ENCODE assay signal across 1 cellular context in the genomic region with DNA sequence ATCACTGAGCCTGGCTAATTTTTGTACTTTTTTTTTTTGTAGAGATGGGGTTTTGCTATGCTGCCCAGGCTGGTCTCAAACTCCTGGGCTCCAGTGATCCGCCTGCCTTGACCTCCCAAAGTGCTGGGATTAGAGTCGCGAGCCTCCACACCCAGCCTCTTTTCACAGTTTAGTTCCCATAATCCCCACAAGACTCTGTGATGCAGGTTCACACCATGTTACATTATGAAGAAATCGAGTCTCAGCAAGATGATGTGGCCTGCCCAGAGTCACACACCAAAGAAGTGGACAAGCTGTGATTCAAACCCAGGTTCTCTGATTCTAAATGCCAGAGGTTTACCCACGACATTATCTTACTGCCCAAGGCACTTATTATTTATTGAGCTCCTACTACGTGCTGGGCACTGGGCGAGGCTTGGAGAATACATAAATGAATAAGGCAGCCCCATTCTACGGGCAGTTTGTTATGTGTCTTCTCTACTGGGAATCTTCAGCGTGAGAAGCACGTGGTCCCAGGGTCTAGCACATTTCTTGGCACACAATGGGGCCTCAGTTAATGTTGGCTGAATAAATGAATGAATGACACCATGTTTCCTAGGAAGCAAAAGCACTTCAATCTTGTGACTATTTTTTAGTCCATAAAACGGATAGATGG.
TF ChIP-seq lines count a peak whose summit lies in the region.

No MANE protein-coding gene starts in this region.

TF ChIP-seq in HepG2, 621 proteins besides CTCF, POLR2A, EP300 and RAD21:
- TF ChIP-seq ZSCAN22 (CRISPR knock-in tag; IDR thresholded peaks at IDR 0.05) (no peak), SP4 (CRISPR knock-in tag; IDR thresholded peaks at IDR 0.05) (no peak), ZNF567 (CRISPR knock-in tag; IDR thresholded peaks at IDR 0.05; ENCODE audit: borderline replicate concordance) (no peak), DMAP1 (CRISPR knock-in tag; IDR thresholded peaks at IDR 0.05) (no peak), KDM2A (CRISPR knock-in tag; IDR thresholded peaks at IDR 0.05; ENCODE audit: borderline replicate concordance, low read depth) (no peak), ZFP37 (CRISPR knock-in tag; IDR thresholded peaks at IDR 0.05; ENCODE audit: borderline replicate concordance) (no peak), REL (CRISPR knock-in tag; conservative IDR thresholded peaks at IDR 0.05) (no peak)
- TF ChIP-seq, protein P1, sequence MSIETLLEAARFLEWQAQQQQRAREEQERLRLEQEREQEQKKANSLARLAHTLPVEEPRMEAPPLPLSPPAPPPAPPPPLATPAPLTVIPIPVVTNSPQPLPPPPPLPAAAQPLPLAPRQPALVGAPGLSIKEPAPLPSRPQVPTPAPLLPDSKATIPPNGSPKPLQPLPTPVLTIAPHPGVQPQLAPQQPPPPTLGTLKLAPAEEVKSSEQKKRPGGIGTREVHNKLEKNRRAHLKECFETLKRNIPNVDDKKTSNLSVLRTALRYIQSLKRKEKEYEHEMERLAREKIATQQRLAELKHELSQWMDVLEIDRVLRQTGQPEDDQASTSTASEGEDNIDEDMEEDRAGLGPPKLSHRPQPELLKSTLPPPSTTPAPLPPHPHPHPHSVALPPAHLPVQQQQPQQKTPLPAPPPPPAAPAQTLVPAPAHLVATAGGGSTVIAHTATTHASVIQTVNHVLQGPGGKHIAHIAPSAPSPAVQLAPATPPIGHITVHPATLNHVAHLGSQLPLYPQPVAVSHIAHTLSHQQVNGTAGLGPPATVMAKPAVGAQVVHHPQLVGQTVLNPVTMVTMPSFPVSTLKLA (IDR thresholded peaks at IDR 0.05), result peak; percentile 83
